In genomic region chr5:67152400-67152799, GRCh38 we compare ENCODE assay signal across 28 cellular contexts. TPM values are rescaled to one million over a fixed set of nuclear protein-coding genes. Genes with fewer than 3 reads are reported as not detected.
A peak's percentile ranks its signal among the peaks of the same experiment; 100 is the strongest.
DNase-seq lines count a peak whose midpoint lies in the region; ATAC-seq and TF ChIP-seq lines count a peak whose summit lies in the region.
"Had no signal": no experiment of that assay in that cellular context is flagged by ENCODE, and none has a peak within 500 bp of the region (broad histone marks: within the 10 kb centered on the region; RNA-seq: fewer than 3 reads in every experiment).

No MANE protein-coding gene starts in this region.

- 90 to 94% (median 93%) methylated on average over 6 of the region's 6 CpGs for WGBS in ovary, 3 donors

- H3K9me3 ChIP-seq in ovary, result no peaks in the 10 kb centered on the region
- H3K9me3 ChIP-seq: BE2C, BLaER1 had no signal

- no peaks in the 10 kb centered on the region for H3K36me3 ChIP-seq in ovary
- H3K36me3 ChIP-seq: BE2C had no signal

- peak overlapping the region; percentile 64 for H3K27ac Mint-ChIP-seq in stimulated activated memory B cell treated with anti-CD40 and anti-IgM and Interleukin-4, amounts not matched to agents 10 μg/mL and 1 μg/mL and 100 μg/mL, for 72 hours
- H3K27ac Mint-ChIP-seq: CD14-positive monocyte; CD4-positive, CD25-positive, alpha-beta regulatory T cell; CD8-positive, alpha-beta memory T cell had no signal

- H3K4me1 Mint-ChIP-seq in stimulated activated memory B cell treated with anti-CD40 and anti-IgM and Interleukin-4, amounts not matched to agents 10 μg/mL and 1 μg/mL and 100 μg/mL, for 72 hours, result peaks cover 16% of the 10 kb centered on the region

- TF ChIP-seq CTCF in ovary (IDR thresholded peaks at IDR 0.05), result no peak

- H3K27me3 ChIP-seq in ovary, result no peaks in the 10 kb centered on the region
- H3K27me3 ChIP-seq: BE2C, BLaER1 had no signal

- no peak for TF ChIP-seq POLR2A in ovary (IDR thresholded peaks at IDR 0.05)

- H3K27me3 Mint-ChIP-seq in stimulated activated memory B cell treated with anti-CD40 and anti-IgM and Interleukin-4, amounts not matched to agents 10 μg/mL and 1 μg/mL and 100 μg/mL, for 72 hours, result no peaks in the 10 kb centered on the region
- H3K27me3 Mint-ChIP-seq: CD4-positive, alpha-beta memory T cell; CD4-positive, CD25-positive, alpha-beta regulatory T cell; CD8-positive, alpha-beta memory T cell had no signal

- H3K4me3 ChIP-seq in ovary, result no peak overlapping the region
- H3K4me3 ChIP-seq: BLaER1, GM12878 had no signal

- intact Hi-C loops in ovary (cut with DNase I), result loop anchor here in 2 of 4 donors (10.0 kb wide), 2 partner anchors 338 to 348 kb away; no protein-coding TSS in a partner anchor

- no peaks in the 10 kb centered on the region for H3K9me3 Mint-ChIP-seq in stimulated activated memory B cell treated with anti-CD40 and anti-IgM and Interleukin-4, amounts not matched to agents 10 μg/mL and 1 μg/mL and 100 μg/mL, for 72 hours
- H3K9me3 Mint-ChIP-seq: CD4-positive, alpha-beta memory T cell; CD4-positive, CD25-positive, alpha-beta regulatory T cell; CD8-positive, alpha-beta memory T cell had no signal

- no peak overlapping the region for H3K27ac ChIP-seq in ovary
- H3K27ac ChIP-seq: BLaER1 had no signal

- peaks cover 4% of the 10 kb centered on the region for H3K4me1 ChIP-seq in ovary (ENCODE audit: insufficient read depth)
- H3K4me1 ChIP-seq: BLaER1 had no signal

- no peak for TF ChIP-seq EP300 in ovary (IDR thresholded peaks at IDR 0.05)

- peak; percentile 63 for DNase-seq in foreskin melanocyte
- DNase-seq in medulla oblongata (ENCODE audit: extremely low spot score), result peak; percentile 14
- DNase-seq in ovary, result no peak
- no peak for DNase-seq in activated CD4-positive, alpha-beta T cell treated with anti-CD3 and anti-CD28 coated beads for 1 hour
- DNase-seq in NCI-H748 treated with DMSO at 0.1 percent for 48 hours (lab: John Stamatoyannopoulos, UW), result no peak
- DNase-seq: 8988T; ACHN; BE2C; C1 segment of cervical spinal cord; CD4-positive, alpha-beta memory T cell; CD4-positive, CD25-positive, alpha-beta regulatory T cell; CD8-positive, alpha-beta memory T cell; COR-L47; DMS 273 treated with DMSO at 0.1 percent for 48 hours; DMS153; DMS53; DMS79; DND-41; EL; GDM1 had no signal

- H3K36me3 Mint-ChIP-seq in stimulated activated memory B cell treated with anti-CD40 and anti-IgM and Interleukin-4, amounts not matched to agents 10 μg/mL and 1 μg/mL and 100 μg/mL, for 72 hours, result peaks cover 48% of the 10 kb centered on the region
- H3K36me3 Mint-ChIP-seq: CD14-positive monocyte had no signal

- H3K4me3 Mint-ChIP-seq in stimulated activated memory B cell treated with anti-CD40 and anti-IgM and Interleukin-4, amounts not matched to agents 10 μg/mL and 1 μg/mL and 100 μg/mL, for 72 hours, result no peak overlapping the region
- H3K4me3 Mint-ChIP-seq: CD14-positive monocyte; CD4-positive, alpha-beta memory T cell; CD8-positive, alpha-beta memory T cell had no signal

- no peak for ATAC-seq in stimulated activated memory B cell treated with anti-CD40 and anti-IgM and Interleukin-4, amounts not matched to agents 10 μg/mL and 1 μg/mL and 100 μg/mL, for 72 hours
- ATAC-seq: GM12878 had no signal

RNA-seq across cellular contexts. Expression of gene CD180, which starts 44.2 kb away (rescaled TPM):
- 1 to 10 TPM in 1 of 7 donors, under 1 TPM in 6; 0.15 to 1.0 (median 0.30) TPM for total RNA-seq in ovary
- polyA plus RNA-seq in ovary, result 1 to 10 TPM in 1 of 2 donors, under 1 TPM in 1; 0.17 to 2.9 TPM
- total RNA-seq: A673; CD4-positive, CD25-positive, alpha-beta regulatory T cell; Daoy; G401 had no signal
- polyA plus RNA-seq: AG04450; CD8-positive, alpha-beta memory T cell had no signal

Comparison
In these comparisons a context has a peak if more than half of its experiments do, and no peak if none do; other contexts are left out.
1. DNase-seq: peak in foreskin melanocyte (single experiment) and medulla oblongata (single experiment); none in ovary (0 of 5), activated CD4-positive, alpha-beta T cell treated with anti-CD3 and anti-CD28 coated beads for 1 hour (single experiment) and NCI-H748 treated with DMSO at 0.1 percent for 48 hours (single experiment).